19 cellular contexts compared by ENCODE assay signal in the genomic region with DNA sequence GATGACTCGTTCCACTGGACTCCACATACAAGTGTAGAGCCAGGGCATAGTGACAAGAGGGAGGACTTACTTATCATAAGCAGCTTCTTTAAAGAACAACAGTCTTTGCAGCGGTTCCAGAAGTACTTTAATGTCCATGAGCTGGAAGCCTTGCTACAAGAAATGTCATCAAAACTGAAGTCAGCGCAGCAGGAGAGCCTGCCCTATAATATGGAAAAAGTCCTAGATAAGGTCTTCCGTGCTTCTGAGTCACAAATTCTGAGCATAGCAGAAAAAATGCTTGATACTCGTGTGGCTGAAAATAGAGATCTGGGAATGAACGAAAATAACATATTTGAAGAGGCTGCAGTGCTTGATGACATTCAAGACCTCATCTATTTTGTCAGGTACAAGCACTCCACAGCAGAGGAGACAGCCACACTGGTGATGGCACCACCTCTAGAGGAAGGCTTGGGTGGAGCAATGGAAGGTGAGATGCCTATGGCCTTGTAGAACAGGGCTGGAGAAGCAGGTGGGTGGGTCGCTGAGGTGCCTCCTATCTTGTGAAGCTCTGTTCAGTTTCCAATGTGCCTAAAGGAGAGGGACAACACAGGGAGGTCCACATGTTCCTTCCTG.
"Had no signal": no experiment of that assay in that cellular context is flagged by ENCODE, and none has a peak within 500 bp of the region (broad histone marks: within the 10 kb centered on the region; RNA-seq: fewer than 3 reads in every experiment).

No MANE protein-coding gene starts in this region.

- H3K9ac ChIP-seq: parathyroid adenoma had no signal

- H3K36me3 ChIP-seq: uterus had no signal

- H3K27me3 ChIP-seq: body of pancreas, gastrocnemius medialis, heart right ventricle, thyroid gland, uterus had no signal

- H3K4me3 ChIP-seq: body of pancreas, gastrocnemius medialis, heart right ventricle, mucosa of descending colon, thyroid gland, uterus had no signal

- H3K79me2 ChIP-seq: parathyroid adenoma had no signal

- H2AFZ ChIP-seq: parathyroid adenoma had no signal

- DNase-seq: activated CD4-positive, alpha-beta T cell treated with anti-CD3 and anti-CD28 coated beads, Interleukin-2, amount 10 ng/mL, durations not matched to agents 24 days and 14 days; activated CD4-positive, CD25-positive, alpha-beta regulatory T cell; activated CD8-positive, alpha-beta memory T cell treated with anti-CD3 and anti-CD28 coated beads, Interleukin-2, amount 50 U/mL, for 4 hours; activated CD8-positive, alpha-beta T cell treated with anti-CD3 and anti-CD28 coated beads, Interleukin-2, amount 10 ng/mL, durations not matched to agents 7 days and 5 days; activated gamma-delta T cell treated with Interleukin-2 at 50 U/mL for 16 hours; activated naive CD8-positive, alpha-beta T cell treated with anti-CD3 and anti-CD28 coated beads for 36 hours; body of pancreas; dermis blood vessel endothelial cell; effector memory CD8-positive, alpha-beta T cell; gastrocnemius medialis; heart right ventricle; mucosa of descending colon; naive thymus-derived CD4-positive, alpha-beta T cell; SW 1271; thyroid gland; uterus had no signal

- H3K4me1 ChIP-seq: body of pancreas, gastrocnemius medialis, heart right ventricle, parathyroid adenoma, thyroid gland, uterus had no signal

- ATAC-seq: activated CD8-positive, alpha-beta T cell treated with anti-CD3 and anti-CD28 coated beads, Interleukin-2, amount 10 ng/mL, durations not matched to agents 7 days and 5 days; body of pancreas; effector memory CD8-positive, alpha-beta T cell; gastrocnemius medialis; heart right ventricle; mucosa of descending colon; naive thymus-derived CD4-positive, alpha-beta T cell; stimulated activated memory B cell treated with anti-CD40 and anti-IgM and Interleukin-4, amounts not matched to agents 10 μg/mL and 1 μg/mL and 100 μg/mL, for 72 hours had no signal

- H3K27ac ChIP-seq: body of pancreas, epithelial cell of prostate, gastrocnemius medialis, heart right ventricle, parathyroid adenoma, thyroid gland, uterus had no signal

- H3K9me3 ChIP-seq: body of pancreas, gastrocnemius medialis, heart right ventricle, mucosa of descending colon, thyroid gland, uterus had no signal
